9 cellular contexts compared by ENCODE assay signal in genomic region chr9:108761530-108762347, GRCh38.
DNase-seq lines count a peak whose midpoint lies in the region; ATAC-seq and TF ChIP-seq lines count a peak whose summit lies in the region.
"Had no signal": no experiment of that assay in that cellular context is flagged by ENCODE, and none has a peak within 500 bp of the region (broad histone marks: within the 10 kb centered on the region; RNA-seq: fewer than 3 reads in every experiment).

No MANE protein-coding gene starts in this region.

- intact Hi-C loops in lower leg skin (cut with DNase I; ENCODE audit: low total_unique reads), result loop anchor here (10.0 kb wide), 1 partner anchor 197 kb away; no protein-coding TSS in a partner anchor

- TF ChIP-seq CTCF in BE2C (IDR thresholded peaks at IDR 0.05; ENCODE audit: low read depth, low read length) (peak; percentile 87), coronary artery (IDR thresholded peaks at IDR 0.05) (peak; percentile 48), lower leg skin (IDR thresholded peaks at IDR 0.05) (peak in 1 of 3 donors; percentile 57)

- ATAC-seq in GM18867 (IDR thresholded peaks at IDR 0.05; ENCODE audit: unreplicated experiment) (peak; percentile 75), HG03378 (IDR thresholded peaks at IDR 0.05; ENCODE audit: unreplicated experiment) (no peak)
- ATAC-seq in stimulated activated memory B cell treated with anti-CD40 and anti-IgM and Interleukin-4, amounts not matched to agents 10 μg/mL and 1 μg/mL and 100 μg/mL, for 72 hours, result peak; percentile 44

- H3K4me3 Mint-ChIP-seq in stimulated activated memory B cell treated with anti-CD40 and anti-IgM and Interleukin-4, amounts not matched to agents 10 μg/mL and 1 μg/mL and 100 μg/mL, for 72 hours, result no peak overlapping the region
- H3K4me3 Mint-ChIP-seq: IgD-negative memory B cell had no signal

- H3K27me3 Mint-ChIP-seq in stimulated activated memory B cell treated with anti-CD40 and anti-IgM and Interleukin-4, amounts not matched to agents 10 μg/mL and 1 μg/mL and 100 μg/mL, for 72 hours, result peaks cover 16% of the 10 kb centered on the region

- no peak overlapping the region for H3K27ac Mint-ChIP-seq in stimulated activated memory B cell treated with anti-CD40 and anti-IgM and Interleukin-4, amounts not matched to agents 10 μg/mL and 1 μg/mL and 100 μg/mL, for 72 hours
- H3K27ac Mint-ChIP-seq: IgD-negative memory B cell had no signal

- H3K27me3 ChIP-seq in BE2C, result no peaks in the 10 kb centered on the region

- H3K36me3 ChIP-seq in BE2C, result no peaks in the 10 kb centered on the region

- H3K9me3 ChIP-seq in BE2C, result no peaks in the 10 kb centered on the region

- no peaks in the 10 kb centered on the region for H3K4me1 ChIP-seq in BE2C

- DNase-seq in BE2C, result peak; percentile 60
- peak; percentile 64 for DNase-seq in KBM-7
- DNase-seq in SK-MEL-5 (ENCODE audit: low read depth, low spot score), result peak; percentile 70
- DNase-seq in coronary artery (ENCODE audit: low spot score), result no peak
- DNase-seq in lower leg skin (ENCODE audit: low spot score in 2 of 2), result peak; percentile 69 to 91

- H3K9me3 Mint-ChIP-seq in stimulated activated memory B cell treated with anti-CD40 and anti-IgM and Interleukin-4, amounts not matched to agents 10 μg/mL and 1 μg/mL and 100 μg/mL, for 72 hours, result no peaks in the 10 kb centered on the region
- H3K9me3 Mint-ChIP-seq: IgD-negative memory B cell had no signal

- 23% methylated on average over 11 of the region's 11 CpGs for WGBS in lower leg skin, 2 donors

- no peaks in the 10 kb centered on the region for H3K36me3 Mint-ChIP-seq in stimulated activated memory B cell treated with anti-CD40 and anti-IgM and Interleukin-4, amounts not matched to agents 10 μg/mL and 1 μg/mL and 100 μg/mL, for 72 hours
- H3K36me3 Mint-ChIP-seq: IgD-negative memory B cell had no signal

- no peak overlapping the region for H3K27ac ChIP-seq in coronary artery

- H3K4me1 Mint-ChIP-seq in stimulated activated memory B cell treated with anti-CD40 and anti-IgM and Interleukin-4, amounts not matched to agents 10 μg/mL and 1 μg/mL and 100 μg/mL, for 72 hours, result no peaks in the 10 kb centered on the region

- H3K4me3 ChIP-seq in BE2C (ENCODE audit: low read depth, low read length) (no peak overlapping the region), coronary artery (no peak overlapping the region), lower leg skin (ENCODE audit: low read depth, poor library complexity, severe bottlenecking) (no peak overlapping the region)

- in situ Hi-C loops in KBM-7 (cut with MboI; ENCODE audit: low pct_unique_long_range_greater_than_20kb, low sequenced_read_pairs) (no loop called here), SK-MEL-5 (cut with HindIII; ENCODE audit: low pct_unique_long_range_greater_than_20kb, low sequenced_read_pairs) (no loop called here)

- TF ChIP-seq POLR2A in lower leg skin (IDR thresholded peaks at IDR 0.05), result no peak
